36 cellular contexts compared by ENCODE assay signal in genomic region chr6:129812145-129812777, GRCh38. TPM values are rescaled to one million over a fixed set of nuclear protein-coding genes. Genes with fewer than 3 reads are reported as not detected.
"Had no signal": no experiment of that assay in that cellular context is flagged by ENCODE, and none has a peak within 500 bp of the region (broad histone marks: within the 10 kb centered on the region; RNA-seq: fewer than 3 reads in every experiment).

No MANE protein-coding gene starts in this region.

- H2AFZ ChIP-seq: hepatocyte had no signal

- FAIRE-seq: islet of Langerhans had no signal

- H3K4me1 Mint-ChIP-seq: endodermal cell; naive thymus-derived CD8-positive, alpha-beta T cell; nephron progenitor cell had no signal

- H3K36me3 Mint-ChIP-seq: stimulated activated effector memory CD8-positive, alpha-beta T cell treated with anti-CD3 and anti-CD28 coated beads, Interleukin-12 subunit alpha, Interleukin-12 subunit beta, amount 100 ng/mL, for 72 hours had no signal

- DNase-seq: cerebellar nuclear complex; colonic mucosa; effector CD8-positive, alpha-beta T cell; endodermal cell; foreskin keratinocyte; heart left ventricle; left cardiac atrium; left ventricle myocardium inferior; lower lobe of right lung; naive thymus-derived CD8-positive, alpha-beta T cell; nephron progenitor cell; nucleus accumbens; posterior cingulate gyrus; psoas muscle; right cardiac atrium; stimulated activated CD4-positive, alpha-beta T cell treated with anti-CD3 and anti-CD28 coated beads, Interleukin-12 subunit alpha, Interleukin-12 subunit beta, amount 100 ng/mL, for 4 hours; stimulated activated CD4-positive, alpha-beta T cell treated with anti-CD3 and anti-CD28 coated beads, Interleukin-2, amount 100 ng/mL, for 24 hours; stimulated activated CD4-positive, alpha-beta T cell treated with anti-CD3 and anti-CD28 coated beads, Interleukin-4, amount 100 ng/mL, for 24 hours; stimulated activated naive CD4-positive, alpha-beta T cell treated with Interleukin-2 at 50 U/mL for 16 hours; stomach; thyroid gland; trophoblast cell had no signal

- H3K27me3 Mint-ChIP-seq: dendritic cell treated with granulocyte-macrophage colony-stimulating factor and Interleukin-4, amounts not matched to agents 40 ng/mL and 50 ng/mL, for 4 days had no signal

- H3K27me3 ChIP-seq: colonic mucosa, esophagus muscularis mucosa, gastroesophageal sphincter, heart left ventricle, hepatocyte, stomach, thyroid gland had no signal

- H3K79me2 ChIP-seq: hepatocyte had no signal

- H3K9me3 ChIP-seq: colonic mucosa, esophagus muscularis mucosa, gastroesophageal sphincter, lower lobe of right lung, psoas muscle, stomach, thyroid gland had no signal

- H3K4me3 ChIP-seq: colonic mucosa, esophagus muscularis mucosa, gastroesophageal sphincter, heart left ventricle, hepatocyte, left ventricle myocardium inferior, lower lobe of right lung, psoas muscle, smooth muscle cell, stomach, thyroid gland had no signal

- H3K36me3 ChIP-seq: colonic mucosa, esophagus muscularis mucosa, gastroesophageal sphincter, heart left ventricle, left ventricle myocardium inferior, lower lobe of right lung, stomach, thyroid gland had no signal

- H3K4me1 ChIP-seq: colonic mucosa, esophagus muscularis mucosa, foreskin keratinocyte, gastroesophageal sphincter, heart left ventricle, left ventricle myocardium inferior, lower lobe of right lung, psoas muscle, stomach, thyroid gland had no signal

- H3K4me3 Mint-ChIP-seq: dendritic cell treated with granulocyte-macrophage colony-stimulating factor and Interleukin-4, amounts not matched to agents 40 ng/mL and 50 ng/mL, for 4 days; endodermal cell; naive thymus-derived CD8-positive, alpha-beta T cell; nephron progenitor cell; stimulated activated effector memory CD8-positive, alpha-beta T cell treated with anti-CD3 and anti-CD28 coated beads, Interleukin-12 subunit alpha, Interleukin-12 subunit beta, amount 100 ng/mL, for 72 hours had no signal

- H3K9me3 Mint-ChIP-seq: dendritic cell treated with granulocyte-macrophage colony-stimulating factor and Interleukin-4, amounts not matched to agents 40 ng/mL and 50 ng/mL, for 4 days had no signal

- H3K27ac Mint-ChIP-seq: dendritic cell treated with granulocyte-macrophage colony-stimulating factor and Interleukin-4, amounts not matched to agents 40 ng/mL and 50 ng/mL, for 4 days; endodermal cell; naive thymus-derived CD8-positive, alpha-beta T cell; nephron progenitor cell; stimulated activated effector memory CD8-positive, alpha-beta T cell treated with anti-CD3 and anti-CD28 coated beads, Interleukin-12 subunit alpha, Interleukin-12 subunit beta, amount 100 ng/mL, for 72 hours had no signal

- H3K4me2 ChIP-seq: hepatocyte, smooth muscle cell had no signal

- H3K27ac ChIP-seq: colonic mucosa, esophagus muscularis mucosa, foreskin keratinocyte, gastroesophageal sphincter, heart left ventricle, hepatocyte, left ventricle myocardium inferior, lower lobe of right lung, psoas muscle, stomach, thyroid gland had no signal

RNA-seq across cellular contexts. Expression of gene TMEM244, which starts 48.9 kb away (rescaled TPM):
- total RNA-seq: colonic mucosa; endodermal cell; epithelial cell of proximal tubule; esophagus muscularis mucosa; foreskin keratinocyte; gastroesophageal sphincter; heart left ventricle; hepatocyte; kidney epithelial cell; left cardiac atrium; left ventricle myocardium inferior; lower lobe of right lung; mesenteric fat pad; naive thymus-derived CD8-positive, alpha-beta T cell; osteocyte; psoas muscle; renal cortical epithelial cell; right cardiac atrium; smooth muscle cell; stomach; subcutaneous adipose tissue; thyroid gland; urinary bladder had no signal
- polyA plus RNA-seq: heart left ventricle, hepatocyte, psoas muscle, right cardiac atrium, smooth muscle cell, stomach, urinary bladder had no signal
